1 cellular context compared by ENCODE assay signal in genomic region chr12:12011880-12012260, GRCh38.
TF ChIP-seq lines count a peak whose summit lies in the region.

No MANE protein-coding gene starts in this region.

TF ChIP-seq in GM23338, 12 proteins besides CTCF, POLR2A, EP300 and RAD21 (continued from another document):
- TF ChIP-seq EZH2 (IDR thresholded peaks at IDR 0.05; ENCODE audit: low read depth, unreplicated experiment) = no peak
- TF ChIP-seq REST (IDR thresholded peaks at IDR 0.05; ENCODE audit: unreplicated experiment) = no peak
- no peak for TF ChIP-seq POLR2AphosphoS5 (IDR thresholded peaks at IDR 0.05; ENCODE audit: low read depth)
- TF ChIP-seq ZNF462 (CRISPR knock-in tag; IDR thresholded peaks at IDR 0.05) = no peak
- TF ChIP-seq ETS1 (IDR thresholded peaks at IDR 0.05) = no peak
- no peak for TF ChIP-seq STAT1 (IDR thresholded peaks at IDR 0.05; ENCODE audit: unreplicated experiment)
